Comparison of ENCODE assay signal across 1 cellular context in the genomic region with DNA sequence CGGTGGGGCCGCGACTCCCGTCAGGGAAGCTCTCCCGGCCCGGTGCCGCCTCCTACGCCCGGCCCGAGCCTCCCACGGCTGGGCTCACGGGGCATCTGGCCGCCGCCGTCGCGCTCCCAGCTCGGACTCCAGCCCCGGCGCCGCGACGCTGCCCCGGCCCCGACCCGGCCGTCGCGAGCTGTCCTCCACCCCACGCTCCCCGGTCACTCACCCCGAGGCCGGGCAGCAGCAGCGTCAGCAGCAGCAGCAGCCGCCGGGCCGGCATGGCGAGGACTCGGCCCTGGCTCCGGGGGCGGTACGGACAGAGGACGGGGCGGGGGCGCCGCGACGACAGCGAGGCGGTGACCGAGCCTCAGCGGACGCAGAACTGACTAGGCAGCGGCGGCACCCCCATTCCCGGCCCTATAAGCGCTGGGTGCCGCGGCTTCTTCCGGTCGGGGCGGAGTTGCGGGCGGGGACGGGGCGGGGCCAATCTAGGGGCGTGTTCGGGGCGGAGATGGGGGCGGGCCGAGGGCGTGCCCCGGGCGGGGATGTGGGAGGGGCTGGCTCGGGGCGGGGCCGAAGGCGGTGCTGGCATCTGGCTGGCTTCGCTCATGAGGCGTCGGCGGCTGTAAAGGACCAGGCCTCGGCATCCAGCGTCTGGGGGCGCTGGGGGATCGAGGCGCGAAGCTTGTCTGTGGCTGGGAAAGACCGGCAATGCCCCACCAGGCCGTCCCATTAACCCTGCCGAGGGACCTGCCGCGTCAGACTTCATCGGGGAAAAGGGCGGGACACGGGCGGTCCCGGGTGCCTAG.
TF ChIP-seq lines count a peak whose summit lies in the region.

A gene (minus strand): TSS at position 380 of the 794 bp plus-strand sequence. CDS start 115 bp downstream, at position 265.

TF ChIP-seq in endothelial cell of umbilical vein, 7 proteins besides CTCF, POLR2A, EP300 and RAD21 (continued from another document):
- TF ChIP-seq, protein P1, sequence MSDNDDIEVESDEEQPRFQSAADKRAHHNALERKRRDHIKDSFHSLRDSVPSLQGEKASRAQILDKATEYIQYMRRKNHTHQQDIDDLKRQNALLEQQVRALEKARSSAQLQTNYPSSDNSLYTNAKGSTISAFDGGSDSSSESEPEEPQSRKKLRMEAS (IDR thresholded peaks at IDR 0.05; ENCODE audit: insufficient read depth, insufficient read length) = peak; percentile 3
TF ChIP-seq in endothelial cell of umbilical vein: peak in this region for 2.
